ENCODE assay signal across 1 cellular context in genomic region chr15:57592836-57593420, GRCh38.
TF ChIP-seq lines count a peak whose summit lies in the region.

No MANE protein-coding gene starts in this region.

TF ChIP-seq in WTC11, 78 proteins besides CTCF, POLR2A, EP300 and RAD21 (continued from another document):
- TF ChIP-seq FOXP4 (CRISPR knock-in tag; IDR thresholded peaks at IDR 0.05) (no peak), GRHL2 (CRISPR knock-in tag; IDR thresholded peaks at IDR 0.05; ENCODE audit: insufficient replicate concordance, severe bottlenecking) (no peak), NR3C1 (CRISPR knock-in tag; conservative IDR thresholded peaks at IDR 0.05; ENCODE audit: low read depth) (no peak), MLX (CRISPR knock-in tag; IDR thresholded peaks at IDR 0.05) (no peak), ZNF317 (CRISPR knock-in tag; IDR thresholded peaks at IDR 0.05; ENCODE audit: borderline replicate concordance, low read depth) (no peak), FOXK1 (CRISPR knock-in tag; IDR thresholded peaks at IDR 0.05) (no peak), TEAD4 (CRISPR knock-in tag; IDR thresholded peaks at IDR 0.05) (no peak)
TF ChIP-seq in WTC11: peak in this region for 0.
